Comparison of ENCODE assay signal across 24 cellular contexts in the genomic region with DNA sequence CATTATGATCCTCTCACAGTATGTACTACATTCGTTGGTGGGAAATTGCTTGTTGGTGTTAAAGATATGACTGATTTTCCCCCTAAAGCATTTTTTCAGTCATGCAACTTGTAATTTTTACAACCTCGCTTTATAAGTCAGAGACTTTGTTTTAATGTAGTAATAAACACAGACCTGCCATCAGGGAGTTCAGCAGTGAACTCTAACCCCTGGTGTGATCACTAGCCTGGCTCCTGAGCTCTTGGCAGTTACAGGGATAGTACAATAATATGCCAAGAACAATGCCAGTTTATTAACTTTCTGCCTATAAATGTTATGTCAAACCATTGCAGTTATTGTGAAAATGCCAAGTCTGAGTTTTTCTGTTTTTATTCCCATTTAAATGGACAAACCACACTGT.
"Had no signal": no experiment of that assay in that cellular context is flagged by ENCODE, and none has a peak within 500 bp of the region (broad histone marks: within the 10 kb centered on the region; RNA-seq: fewer than 3 reads in every experiment).

No MANE protein-coding gene starts in this region.

- H3K9ac ChIP-seq: neural progenitor cell, parathyroid adenoma had no signal

- H3K9me3 ChIP-seq: testis had no signal

- DNase-seq: dermis blood vessel endothelial cell; effector memory CD4-positive, alpha-beta T cell; foreskin keratinocyte; heart left ventricle; kidney; left ventricle myocardium inferior; lower lobe of right lung; naive thymus-derived CD4-positive, alpha-beta T cell; stimulated activated CD4-positive, alpha-beta T cell treated with anti-CD3 and anti-CD28 coated beads, Interleukin-4, amount 100 ng/mL, for 4 hours; stimulated activated naive CD8-positive, alpha-beta T cell treated with anti-CD3 and anti-CD28 coated beads, Interleukin-15, Interleukin-2, amounts not matched to agents 100 U/mL and 50 U/mL, for 24 hours; substantia nigra; testis; tibial artery; upper lobe of left lung had no signal

- H3K4me3 Mint-ChIP-seq: nephron; neural progenitor cell; stimulated activated memory B cell treated with anti-CD40 and anti-IgM and Interleukin-4, amounts not matched to agents 10 μg/mL and 1 μg/mL and 100 μg/mL, for 72 hours had no signal

- H3K27ac Mint-ChIP-seq: naive thymus-derived CD4-positive, alpha-beta T cell; nephron; progenitor cell of endocrine pancreas; stimulated activated memory B cell treated with anti-CD40 and anti-IgM and Interleukin-4, amounts not matched to agents 10 μg/mL and 1 μg/mL and 100 μg/mL, for 72 hours had no signal

- H3K4me1 ChIP-seq: esophagus muscularis mucosa, foreskin keratinocyte, gastroesophageal sphincter, heart left ventricle, left ventricle myocardium inferior, lower lobe of right lung, neural progenitor cell, parathyroid adenoma, testis, tibial artery, upper lobe of left lung had no signal

- H3K4me1 Mint-ChIP-seq: naive thymus-derived CD4-positive, alpha-beta T cell; nephron; neural progenitor cell; stimulated activated memory B cell treated with anti-CD40 and anti-IgM and Interleukin-4, amounts not matched to agents 10 μg/mL and 1 μg/mL and 100 μg/mL, for 72 hours had no signal

- ATAC-seq: foreskin keratinocyte; gastroesophageal sphincter; heart left ventricle; lower lobe of right lung; naive thymus-derived CD4-positive, alpha-beta T cell; sciatic nerve; stimulated activated memory B cell treated with anti-CD40 and anti-IgM and Interleukin-4, amounts not matched to agents 10 μg/mL and 1 μg/mL and 100 μg/mL, for 72 hours; stimulated activated naive CD8-positive, alpha-beta T cell treated with anti-CD3 and anti-CD28 coated beads, Interleukin-15, Interleukin-2, amounts not matched to agents 100 U/mL and 50 U/mL, for 24 hours had no signal

- H3K4me2 ChIP-seq: hepatocyte, neural progenitor cell had no signal

- H3K79me2 ChIP-seq: hepatocyte, parathyroid adenoma had no signal

- H3K27me3 ChIP-seq: esophagus muscularis mucosa, gastroesophageal sphincter, heart left ventricle, hepatocyte, neural progenitor cell, testis, upper lobe of left lung had no signal

- H3K36me3 ChIP-seq: esophagus muscularis mucosa, gastroesophageal sphincter, heart left ventricle, left ventricle myocardium inferior, lower lobe of right lung, neural progenitor cell, tibial artery, upper lobe of left lung had no signal

- H3K4me3 ChIP-seq: coronary artery, esophagus muscularis mucosa, gastroesophageal sphincter, heart left ventricle, hepatocyte, left ventricle myocardium inferior, lower lobe of right lung, neural progenitor cell, testis, tibial artery, upper lobe of left lung had no signal

- H3K27me3 Mint-ChIP-seq: naive thymus-derived CD4-positive, alpha-beta T cell; progenitor cell of endocrine pancreas had no signal

- H3K27ac ChIP-seq: coronary artery, esophagus muscularis mucosa, foreskin keratinocyte, gastroesophageal sphincter, heart left ventricle, hepatocyte, left ventricle myocardium inferior, lower lobe of right lung, neural progenitor cell, parathyroid adenoma, testis, tibial artery, upper lobe of left lung had no signal
